ENCODE assay signal across 8 cellular contexts in genomic region chr5:1523480-1523792, GRCh38. TPM values are rescaled to one million over a fixed set of nuclear protein-coding genes. Genes with fewer than 3 reads are reported as not detected.
A peak's percentile ranks its signal among the peaks of the same experiment; 100 is the strongest.
DNase-seq lines count a peak whose midpoint lies in the region; ATAC-seq and TF ChIP-seq lines count a peak whose summit lies in the region.

No MANE protein-coding gene starts in this region.

- H3K4me3 ChIP-seq in PC-9 (peak overlapping the region; percentile 52), fibroblast of lung (replicated peaks in 1 of 4; ENCODE audit: control extremely low read depth in 1 of 4, insufficient read depth in 1 of 4, low read depth in 3 of 4, low read length in 4 of 4) (peak overlapping the region; percentile 16 to 86 (median 78))

- H3K9me3 Mint-ChIP-seq in activated CD4-positive, alpha-beta T cell treated with anti-CD3 and anti-CD28 coated beads, Interleukin-2, amount 10 ng/mL, durations not matched to agents 7 days and 5 days, result no peaks in the 10 kb centered on the region

- peak overlapping the region; percentile 9 for H3K27ac Mint-ChIP-seq in activated CD4-positive, alpha-beta T cell treated with anti-CD3 and anti-CD28 coated beads, Interleukin-2, amount 10 ng/mL, durations not matched to agents 7 days and 5 days

- intact Hi-C loops in PC-9 (cut with micrococcal nuclease; ENCODE audit: unreplicated experiment) (no loop called here), sciatic nerve (cut with DNase I) (no loop called here)

- H3K4me1 Mint-ChIP-seq in activated CD4-positive, alpha-beta T cell treated with anti-CD3 and anti-CD28 coated beads, Interleukin-2, amount 10 ng/mL, durations not matched to agents 7 days and 5 days, result peaks cover 18% of the 10 kb centered on the region

- ATAC-seq in HG02759 (IDR thresholded peaks at IDR 0.05; ENCODE audit: unreplicated experiment), result peak; percentile 43
- ATAC-seq in sciatic nerve, result no peak

- no peaks in the 10 kb centered on the region for H3K9me2 ChIP-seq in PC-9 (ENCODE audit: insufficient read depth)

- H3K4me3 Mint-ChIP-seq in activated CD4-positive, alpha-beta T cell treated with anti-CD3 and anti-CD28 coated beads, Interleukin-2, amount 10 ng/mL, durations not matched to agents 7 days and 5 days, result peak overlapping the region; percentile 60

- H3K36me3 ChIP-seq in PC-9 (ENCODE audit: low read depth), result peaks cover 11% of the 10 kb centered on the region; the same call in 1 of the 2 replicates
- H3K36me3 ChIP-seq in fibroblast of lung (ENCODE audit: control insufficient read depth, insufficient read depth, low read length), result peaks cover 9% of the 10 kb centered on the region

- DNase-seq in activated CD4-positive, alpha-beta T cell treated with anti-CD3 and anti-CD28 coated beads, Interleukin-2, amount 10 ng/mL, durations not matched to agents 7 days and 5 days, result no peak
- no peak for DNase-seq in activated CD4-positive, alpha-beta T cell treated with anti-CD3 and anti-CD28 coated beads for 1 hour
- DNase-seq in PC-9 (no peak), fibroblast of lung (ENCODE audit: low read depth in 2 of 2) (no peak), sciatic nerve (ENCODE audit: low spot score) (peak; percentile 55), amniotic stem cell (lab: John Stamatoyannopoulos, UW) (no peak)
- no peak for DNase-seq in activated CD4-positive, alpha-beta T cell treated with anti-CD3 and anti-CD28 coated beads, Interleukin-2, amount 50 U/mL, for 48 hours

- TF ChIP-seq CTCF in PC-9 (conservative IDR thresholded peaks at IDR 0.05), result no peak
- TF ChIP-seq CTCF in fibroblast of lung (conservative IDR thresholded peaks at IDR 0.05 in 1 of 2, IDR thresholded peaks at IDR 0.05 in 1 of 2; ENCODE audit: low read depth in 1 of 2, low read length in 2 of 2), result no peak

- H3K9me3 ChIP-seq in PC-9 (ENCODE audit: insufficient read depth, low read depth) (no peaks in the 10 kb centered on the region), fibroblast of lung (ENCODE audit: control insufficient read depth, insufficient read depth, low read depth, low read length) (no peaks in the 10 kb centered on the region)

- H3K4me2 ChIP-seq in PC-9 (peak overlapping the region; percentile 89), fibroblast of lung (ENCODE audit: extremely low read depth, insufficient read depth, low read length) (no peak overlapping the region)

- H4K20me1 ChIP-seq in PC-9 (ENCODE audit: insufficient read depth), result peaks cover 31% of the 10 kb centered on the region
- H4K20me1 ChIP-seq in fibroblast of lung (ENCODE audit: control insufficient read depth, extremely low read depth, insufficient read depth, low read length), result peaks cover 4% of the 10 kb centered on the region

- BruUV-seq in PC-9 (replicated peaks; lab: Mats Ljungman, UMichigan), result no TSS peak

- H3K27me3 ChIP-seq in PC-9 (ENCODE audit: insufficient read depth, low read depth), result no peaks in the 10 kb centered on the region
- H3K27me3 ChIP-seq in fibroblast of lung (ENCODE audit: control insufficient read depth, insufficient read depth, low read length), result no peaks in the 10 kb centered on the region

- peaks cover 18% of the 10 kb centered on the region for H3K4me1 ChIP-seq in PC-9 (replicated peaks; ENCODE audit: insufficient read depth)
- peaks cover 10% of the 10 kb centered on the region for H3K4me1 ChIP-seq in fibroblast of lung (ENCODE audit: control insufficient read depth, extremely low read depth, insufficient read depth, low read length)

- peaks cover 23% of the 10 kb centered on the region for H3K36me3 Mint-ChIP-seq in activated CD4-positive, alpha-beta T cell treated with anti-CD3 and anti-CD28 coated beads, Interleukin-2, amount 10 ng/mL, durations not matched to agents 7 days and 5 days (ENCODE audit: low read depth)

- H3K79me2 ChIP-seq in PC-9 (ENCODE audit: low read depth) (peaks cover 47% of the 10 kb centered on the region), fibroblast of lung (ENCODE audit: control insufficient read depth, insufficient read depth, low read length) (peaks cover 45% of the 10 kb centered on the region)

- CTCF ChIA-PET in activated CD4-positive, alpha-beta T cell treated with anti-CD3 and anti-CD28 coated beads, Interleukin-2, amount 10 ng/mL, durations not matched to agents 7 days and 5 days (lab: Charles Lee), result no interaction called here
- CTCF ChIA-PET in PC-9 (lab: Charles Lee), result no interaction called here

- peak overlapping the region; percentile 50; the same call in 1 of the 2 replicates for H2AFZ ChIP-seq in PC-9
- H2AFZ ChIP-seq in fibroblast of lung (ENCODE audit: low read length), result no peak overlapping the region

- no peaks in the 10 kb centered on the region for H3K27me3 Mint-ChIP-seq in activated CD4-positive, alpha-beta T cell treated with anti-CD3 and anti-CD28 coated beads, Interleukin-2, amount 10 ng/mL, durations not matched to agents 7 days and 5 days

- H3K9ac ChIP-seq in fibroblast of lung (ENCODE audit: insufficient read depth, low read length), result peak overlapping the region; percentile 82

- peaks cover 6% of the 10 kb centered on the region; the same call in 1 of the 2 replicates for H3F3A ChIP-seq in PC-9 (ENCODE audit: insufficient read depth, low read depth)

- H3K27ac ChIP-seq in PC-9 (no peak overlapping the region), fibroblast of lung (ENCODE audit: insufficient read depth, low read length) (peak overlapping the region; percentile 81)

- POLR2A ChIA-PET in activated CD4-positive, alpha-beta T cell treated with anti-CD3 and anti-CD28 coated beads, Interleukin-2, amount 10 ng/mL, durations not matched to agents 7 days and 5 days (lab: Charles Lee), result no interaction called here
- POLR2A ChIA-PET in PC-9 (lab: Charles Lee; ENCODE audit: unreplicated experiment), result no interaction called here

RNA-seq across cellular contexts. Expression of gene LPCAT1, which starts 0.3 kb away (rescaled TPM):
- total RNA-seq in activated CD4-positive, alpha-beta T cell treated with anti-CD3 and anti-CD28 coated beads, Interleukin-2, amount 10 ng/mL, durations not matched to agents 7 days and 5 days, result 10 to 100 TPM; 69.5 to 77.0 TPM
- total RNA-seq in PC-9 (2021) (90.6 and 96.1 TPM in 2 replicates), fibroblast of lung (62.1 and 65.2 TPM in 2 replicates), sciatic nerve (44.4 TPM)
- polyA plus RNA-seq in fibroblast of lung, result 50.8 and 90.7 TPM in 2 replicates
- polyA plus RNA-seq in fibroblast of lung (2012), result 31.1 and 50.1 TPM in 2 replicates
- polyA minus RNA-seq in fibroblast of lung (ENCODE audit: low replicate concordance), result 15.9 and 36.0 TPM in 2 replicates
